ENCODE assay signal across 8 cellular contexts in the genomic region with DNA sequence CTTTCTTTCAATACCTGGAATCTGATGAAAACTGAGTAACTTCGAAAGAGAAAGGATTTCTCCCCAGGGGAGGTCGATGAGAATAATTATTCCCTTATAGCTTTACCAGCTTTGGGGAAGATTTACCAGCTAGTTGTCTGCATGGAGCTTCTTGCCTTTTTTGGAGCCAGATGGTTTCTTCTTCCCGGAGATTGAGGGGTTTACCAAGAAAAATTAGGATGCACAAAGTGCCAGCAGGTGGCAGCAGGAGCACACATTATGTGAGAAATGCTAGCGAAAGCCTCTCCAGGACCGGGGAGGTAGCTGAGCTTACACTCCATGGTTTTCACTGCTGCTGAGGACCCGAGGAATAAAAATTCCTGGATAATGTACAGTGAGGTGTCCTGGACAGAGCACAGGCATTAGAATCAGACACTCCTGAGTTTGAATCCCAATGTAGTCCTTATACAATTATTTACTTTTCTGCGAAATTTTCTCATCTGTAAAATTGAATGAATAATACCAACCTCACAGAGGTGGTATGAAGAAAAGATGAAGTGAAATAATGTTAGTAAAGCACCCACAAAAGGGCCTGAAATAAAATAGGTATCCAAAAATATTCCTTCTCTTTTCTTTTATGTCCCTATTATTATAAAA. TPM values are rescaled to one million over a fixed set of nuclear protein-coding genes. Genes with fewer than 3 reads are reported as not detected.
DNase-seq lines count a peak whose midpoint lies in the region; ATAC-seq and TF ChIP-seq lines count a peak whose summit lies in the region.

No MANE protein-coding gene starts in this region.

- H3K27me3 ChIP-seq in lung (ENCODE audit: control insufficient read depth, insufficient read depth): no peaks in the 10 kb centered on the region

- H3K36me3 ChIP-seq in lung (ENCODE audit: control insufficient read depth in 2 of 2, insufficient read depth in 2 of 2, low read length in 2 of 2): peaks cover 0 to 2% of the 10 kb centered on the region in 2 donors

- DNase-seq in NCI-H526 treated with DMSO at 0.1 percent for 48 hours (lab: John Stamatoyannopoulos, UW) (peak; percentile 85), lung (ENCODE audit: low spot score) (peak; percentile 77)
- peak; percentile 66 to 68 for DNase-seq in activated CD4-positive, alpha-beta T cell treated with anti-CD3 and anti-CD28 coated beads, Interleukin-2, amount 50 U/mL, for 4 hours
- DNase-seq in effector CD4-positive, alpha-beta T cell: peak; percentile 68
- DNase-seq in stimulated activated CD8-positive, alpha-beta memory T cell treated with anti-CD3 and anti-CD28 coated beads, Interleukin-12 subunit alpha, Interleukin-12 subunit beta, amount 100 ng/mL, for 24 hours (ENCODE audit: extremely low read depth): peak; percentile 15

- H3K4me1 ChIP-seq in lung (ENCODE audit: control insufficient read depth in 2 of 2, insufficient read depth in 2 of 2, low read length in 2 of 2): no peaks in the 10 kb centered on the region

- H3K4me3 ChIP-seq in lung: no peak overlapping the region

- ATAC-seq in HG02885 (IDR thresholded peaks at IDR 0.05; ENCODE audit: poor library complexity, unreplicated experiment) (peak; percentile 52), lung (ENCODE audit: insufficient read depth, low FRiP score) (peak; percentile 83), GM21825 (IDR thresholded peaks at IDR 0.05; ENCODE audit: unreplicated experiment) (no peak)

- H3K27ac ChIP-seq in C4-2B (no peak overlapping the region), lung (ENCODE audit: low read depth in 1 of 2, low read length in 1 of 2) (no peak overlapping the region)

- H3K9me3 ChIP-seq in lung (ENCODE audit: control insufficient read depth in 2 of 2, insufficient read depth in 1 of 2, low read length in 1 of 2): no peaks in the 10 kb centered on the region

- peak; percentile 85 for TF ChIP-seq CTCF in C4-2B (conservative IDR thresholded peaks at IDR 0.05)
- TF ChIP-seq CTCF in lung (IDR thresholded peaks at IDR 0.05; ENCODE audit: control extremely low read depth, extremely low read depth): peak; percentile 79

- WGBS in lung, 2 donors: 14 to 18% methylated on average over 7 of the region's 7 CpGs

RNA-seq across cellular contexts. Expression of a gene that starts 46.0 kb away (rescaled TPM):
- total RNA-seq in lung: 10 to 100 TPM; 49.6 to 71.6 TPM
- polyA plus RNA-seq in lung: 10 to 100 TPM; 19.9 to 22.9 TPM

Comparison
In these comparisons a context has a peak if more than half of its experiments do, and no peak if none do; other contexts are left out.
1. DNase-seq: peak in every context shown above with its lines; median percentile 85 in NCI-H526 treated with DMSO at 0.1 percent for 48 hours; 77 in lung; 68 in effector CD4-positive, alpha-beta T cell; 67 in activated CD4-positive, alpha-beta T cell treated with anti-CD3 and anti-CD28 coated beads, Interleukin-2, amount 50 U/mL, for 4 hours; 15 in stimulated activated CD8-positive, alpha-beta memory T cell treated with anti-CD3 and anti-CD28 coated beads, Interleukin-12 subunit alpha, Interleukin-12 subunit beta, amount 100 ng/mL, for 24 hours.